In the genomic region with DNA sequence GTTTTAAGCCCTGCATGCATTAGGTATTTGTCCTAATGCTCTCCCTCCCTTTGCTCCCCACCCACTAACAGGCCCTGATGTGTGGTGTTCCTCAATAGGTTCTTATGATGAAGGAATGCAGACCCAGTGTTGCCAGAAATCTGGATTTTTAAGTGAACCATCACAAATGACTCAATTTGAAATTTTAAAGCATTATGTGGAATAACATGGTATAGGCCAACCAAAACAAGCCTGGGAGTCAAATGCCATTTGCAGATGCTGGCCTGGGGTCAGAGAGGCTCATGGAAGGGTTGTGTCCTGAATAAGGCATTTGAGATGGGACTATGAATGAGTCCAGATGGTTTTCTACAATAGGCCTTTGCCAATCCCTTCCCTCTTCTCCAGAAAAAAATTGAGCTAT, we compare ENCODE assay signal across 26 cellular contexts.
DNase-seq lines count a peak whose midpoint lies in the region; ATAC-seq and TF ChIP-seq lines count a peak whose summit lies in the region.
"Had no signal": no experiment of that assay in that cellular context is flagged by ENCODE, and none has a peak within 500 bp of the region (broad histone marks: within the 10 kb centered on the region; RNA-seq: fewer than 3 reads in every experiment).

No MANE protein-coding gene starts in this region.

- H3K36me3 ChIP-seq in BJ (ENCODE audit: control insufficient read depth, insufficient read depth, low read length) (no peaks in the 10 kb centered on the region), SK-N-SH (replicated peaks in 1 of 2; ENCODE audit: control insufficient read depth in 1 of 2, insufficient read depth in 2 of 2, low read length in 1 of 2) (no peaks in the 10 kb centered on the region), fibroblast of lung (ENCODE audit: control insufficient read depth, insufficient read depth, low read length) (no peaks in the 10 kb centered on the region), skeletal muscle satellite cell (ENCODE audit: insufficient read depth, low read length) (no peaks in the 10 kb centered on the region), right lobe of liver (no peaks in the 10 kb centered on the region)
- H3K36me3 ChIP-seq: adrenal gland, gastrocnemius medialis, spleen had no signal

- H4K20me1 ChIP-seq in SK-N-SH (ENCODE audit: insufficient read depth) (no peaks in the 10 kb centered on the region), fibroblast of lung (ENCODE audit: control insufficient read depth, extremely low read depth, insufficient read depth, low read length) (no peaks in the 10 kb centered on the region)

- no peak for ATAC-seq in right lobe of liver
- ATAC-seq: gastrocnemius medialis; mucosa of descending colon; stimulated activated naive CD8-positive, alpha-beta T cell treated with anti-CD3 and anti-CD28 coated beads, Interleukin-15, Interleukin-2, amounts not matched to agents 100 U/mL and 50 U/mL, for 24 hours had no signal

- H3K27me3 ChIP-seq in BJ (ENCODE audit: control insufficient read depth, insufficient read depth, low read length) (no peaks in the 10 kb centered on the region), SK-N-SH (ENCODE audit: insufficient read depth) (no peaks in the 10 kb centered on the region), fibroblast of lung (ENCODE audit: control insufficient read depth, insufficient read depth, low read length) (no peaks in the 10 kb centered on the region), skeletal muscle satellite cell (ENCODE audit: control insufficient read depth, insufficient read depth, low read length) (no peaks in the 10 kb centered on the region), right lobe of liver (no peaks in the 10 kb centered on the region)
- H3K27me3 ChIP-seq: adrenal gland, gastrocnemius medialis, spleen had no signal

- H3F3A ChIP-seq in SK-N-SH (replicated peaks; ENCODE audit: insufficient read depth), result peaks cover 20% of the 10 kb centered on the region

- peaks cover 0 to 31% of the 10 kb centered on the region in 2 experiments; a peak in 2 of 4 replicates for H3K4me1 ChIP-seq in SK-N-SH (ENCODE audit: control insufficient read depth in 1 of 2, insufficient read depth in 2 of 2, low read depth in 1 of 2, low read length in 1 of 2)
- peaks cover 11% of the 10 kb centered on the region for H3K4me1 ChIP-seq in fibroblast of lung (ENCODE audit: control insufficient read depth, extremely low read depth, insufficient read depth, low read length)
- peaks cover 41% of the 10 kb centered on the region for H3K4me1 ChIP-seq in skeletal muscle satellite cell (ENCODE audit: control insufficient read depth, insufficient read depth, low read length)
- no peaks in the 10 kb centered on the region for H3K4me1 ChIP-seq in right lobe of liver
- H3K4me1 ChIP-seq: gastrocnemius medialis, spleen had no signal

- H3K79me2 ChIP-seq in SK-N-SH (ENCODE audit: insufficient read depth) (no peaks in the 10 kb centered on the region), fibroblast of lung (ENCODE audit: control insufficient read depth, insufficient read depth, low read length) (no peaks in the 10 kb centered on the region)

- no peaks in the 10 kb centered on the region for H3K9me2 ChIP-seq in SK-N-SH

- POLR2A ChIA-PET in BJ (lab: Charles Lee) (interaction anchor here (0.6 kb wide), 3 partner anchors 23 to 159 kb away, joined by 3 to 10 read pairs (median 3); no protein-coding TSS in a partner anchor), SK-N-SH (lab: Yijun Ruan, JAX) (no interaction called here)

- no peak for TF ChIP-seq CTCF in BJ (IDR thresholded peaks at IDR 0.05; ENCODE audit: insufficient read depth, low read depth, low read length)
- TF ChIP-seq CTCF in SK-N-SH (IDR thresholded peaks at IDR 0.05), result no peak
- TF ChIP-seq CTCF in fibroblast of lung (conservative IDR thresholded peaks at IDR 0.05 in 1 of 2, IDR thresholded peaks at IDR 0.05 in 1 of 2; ENCODE audit: low read depth in 1 of 2, low read length in 2 of 2), result no peak
- TF ChIP-seq CTCF in right lobe of liver (IDR thresholded peaks at IDR 0.05), result no peak

- H3K9me3 ChIP-seq in SK-N-SH, result no peaks in the 10 kb centered on the region
- no peaks in the 10 kb centered on the region for H3K9me3 ChIP-seq in fibroblast of lung (ENCODE audit: control insufficient read depth, insufficient read depth, low read depth, low read length)
- H3K9me3 ChIP-seq in skeletal muscle satellite cell (replicated peaks; ENCODE audit: low read length), result no peaks in the 10 kb centered on the region
- H3K9me3 ChIP-seq in right lobe of liver, result no peaks in the 10 kb centered on the region
- H3K9me3 ChIP-seq: adrenal gland, gastrocnemius medialis, mucosa of descending colon, spleen had no signal

- H3K4me3 ChIP-seq in BJ (ENCODE audit: low read depth, low read length), result no peak overlapping the region
- no peak overlapping the region for H3K4me3 ChIP-seq in SK-N-SH (ENCODE audit: low read depth in 2 of 2, low read length in 1 of 2)
- H3K4me3 ChIP-seq in fibroblast of lung (replicated peaks in 1 of 4; ENCODE audit: control extremely low read depth in 1 of 4, insufficient read depth in 1 of 4, low read depth in 3 of 4, low read length in 4 of 4), result no peak overlapping the region
- H3K4me3 ChIP-seq in skeletal muscle satellite cell (ENCODE audit: low read length), result peak overlapping the region; percentile 11
- H3K4me3 ChIP-seq in right lobe of liver, result no peak overlapping the region
- H3K4me3 ChIP-seq: adrenal gland, gastrocnemius medialis, mucosa of descending colon, spleen had no signal

- H3K27ac ChIP-seq in SK-N-SH (ENCODE audit: low read depth in 2 of 2, low read length in 1 of 2) (peak overlapping the region in 1 of 2 experiments; percentile 89; a peak in 2 of 4 replicates), fibroblast of lung (ENCODE audit: insufficient read depth, low read length) (peak overlapping the region; percentile 2), right lobe of liver (no peak overlapping the region)
- H3K27ac ChIP-seq: adrenal gland, gastrocnemius medialis, spleen had no signal

- H2AFZ ChIP-seq in SK-N-SH (ENCODE audit: low read depth) (no peak overlapping the region), fibroblast of lung (ENCODE audit: low read length) (no peak overlapping the region)

- peak overlapping the region; percentile 9; the same call in 1 of the 2 replicates for H3K4me2 ChIP-seq in SK-N-SH
- no peak overlapping the region for H3K4me2 ChIP-seq in fibroblast of lung (ENCODE audit: extremely low read depth, insufficient read depth, low read length)
- H3K4me2 ChIP-seq in skeletal muscle satellite cell (ENCODE audit: low read length), result peak overlapping the region; percentile 21

- intact Hi-C loops in right lobe of liver (cut with DNase I), result no loop called here

- CTCF ChIA-PET in BJ (lab: Yijun Ruan, JAX) (interaction anchor here (0.6 kb wide), 1 partner anchor 131 kb away, joined by 3 read pairs; no protein-coding TSS in a partner anchor), SK-N-SH (lab: Yijun Ruan, JAX) (interaction anchor here (1.0 to 1.1 kb wide), 2 partner anchors 10 to 12 kb away, joined by 3 read pairs; no protein-coding TSS in a partner anchor)

- peak; percentile 76 for DNase-seq in BJ (ENCODE audit: low read depth)
- no peak for DNase-seq in SK-N-SH
- peak; percentile 65 to 86 for DNase-seq in fibroblast of lung (ENCODE audit: low read depth in 2 of 2)
- DNase-seq in occipital lobe (lab: John Stamatoyannopoulos, UW), result no peak
- DNase-seq in right lobe of liver, result no peak
- DNase-seq in SW 1271 (lab: John Stamatoyannopoulos, UW), result no peak
- DNase-seq in HPDE6-E6E7 (ENCODE audit: extremely low spot score), result no peak
- DNase-seq: activated gamma-delta T cell treated with Interleukin-2 at 50 U/mL for 16 hours; activated T-cell treated with anti-CD3 and anti-CD28 coated beads, Interleukin-2, amount 50 U/mL, for 1 hour; adrenal gland; CD8-positive, alpha-beta memory T cell; gastrocnemius medialis; islet precursor cell; Kasumi-1; mucosa of descending colon; NCI-H1048; NCI-H1930; NCI-H226; NCI-H774; SHP77; spleen; stimulated activated CD4-positive, alpha-beta T cell treated with anti-CD3 and anti-CD28 coated beads, Interleukin-4, amount 100 ng/mL, for 24 hours; stimulated activated naive CD8-positive, alpha-beta T cell treated with anti-CD3 and anti-CD28 coated beads, Interleukin-15, Interleukin-2, amounts not matched to agents 100 U/mL and 50 U/mL, for 24 hours; T-helper 1 cell; trophoblast cell had no signal

- no peak for TF ChIP-seq RAD21 in SK-N-SH (IDR thresholded peaks at IDR 0.05; ENCODE audit: low read length)

- peak in 1 of 2 experiments; percentile 71; a peak in 2 of 4 replicates for TF ChIP-seq EP300 in SK-N-SH (IDR thresholded peaks at IDR 0.05; ENCODE audit: borderline replicate concordance in 1 of 2, low read depth in 1 of 2, low read length in 1 of 2)

- H3K9ac ChIP-seq in SK-N-SH (0 out of 2 replicates have a peak overlapping the region, but pooled peaks have one; percentile 16), fibroblast of lung (ENCODE audit: insufficient read depth, low read length) (no peak overlapping the region), skeletal muscle satellite cell (ENCODE audit: low read depth, low read length) (no peak overlapping the region)

- no peak for TF ChIP-seq POLR2A in right lobe of liver (IDR thresholded peaks at IDR 0.05)

TF ChIP-seq in SK-N-SH, 30 proteins besides CTCF, POLR2A, EP300 and RAD21 (continues in another document):
- TF ChIP-seq FOXM1 (IDR thresholded peaks at IDR 0.05; ENCODE audit: low read depth) (peak; percentile 53; the same call in 1 of the 2 replicates), USF1 (IDR thresholded peaks at IDR 0.05; ENCODE audit: borderline replicate concordance, low read depth) (no peak), NRF1 (IDR thresholded peaks at IDR 0.05; ENCODE audit: low read depth, low read length) (no peak), SIN3A (IDR thresholded peaks at IDR 0.05; ENCODE audit: borderline replicate concordance, low read depth, low read length) (no peak), SMC3 (IDR thresholded peaks at IDR 0.05; ENCODE audit: low read depth, low read length) (no peak), JUND (IDR thresholded peaks at IDR 0.05) (peak; percentile 49; the same call in 1 of the 2 replicates), NFIC (IDR thresholded peaks at IDR 0.05; ENCODE audit: borderline replicate concordance) (peak; percentile 84), RFX5 (IDR thresholded peaks at IDR 0.05; ENCODE audit: low read length) (no peak), EZH2phosphoT487 (IDR thresholded peaks at IDR 0.05; ENCODE audit: borderline replicate concordance, low read depth) (no peak)

Comparison
In these comparisons a context has a peak if more than half of its experiments do, and no peak if none do; other contexts are left out.
1. DNase-seq: peak in BJ (single experiment) and fibroblast of lung (2 of 2); none in SK-N-SH (single experiment), occipital lobe (single experiment), right lobe of liver (0 of 3), SW 1271 (0 of 2) and HPDE6-E6E7 (single experiment).